Comparison of ENCODE assay signal across 8 cellular contexts in the genomic region with DNA sequence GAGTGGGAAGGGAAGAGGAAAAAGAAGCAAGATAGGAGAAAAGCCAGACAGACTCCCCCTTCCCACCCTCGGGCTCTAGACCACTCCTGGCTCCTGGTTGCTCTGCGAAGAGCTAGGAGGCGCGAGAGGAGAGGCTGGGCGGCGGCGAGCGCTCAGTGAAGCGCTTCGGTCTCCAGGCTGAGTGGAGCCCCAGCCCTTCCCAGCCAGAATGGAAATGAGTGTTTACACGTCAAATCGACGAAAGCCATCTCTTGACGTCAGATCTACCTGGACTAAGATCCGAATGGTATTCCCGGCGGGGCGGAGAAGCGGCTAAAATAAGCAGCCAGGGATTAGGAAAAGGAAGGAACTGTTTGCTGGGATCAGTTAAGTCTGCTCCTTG.
DNase-seq lines count a peak whose midpoint lies in the region; ATAC-seq lines count a peak whose summit lies in the region.

PCSK1 (minus strand) TSS at position 183 of the 382 bp plus-strand sequence. CDS start 206 bp downstream, outside the sequence.

- H3K4me1 ChIP-seq in neuron (ENCODE audit: insufficient read depth, low read length), result peaks cover 14% of the 10 kb centered on the region

- H3K27me3 ChIP-seq in neuron (ENCODE audit: insufficient read depth, low read length), result peaks cover 38% of the 10 kb centered on the region

- H3K4me3 ChIP-seq in neuron (ENCODE audit: low read length), result peak within 1 kb of the TSS; percentile 33

- DNase-seq in ELF-1 (ENCODE audit: low read depth, low spot score) (peak; percentile 73), NCI-H1436 (lab: John Stamatoyannopoulos, UW) (peak; percentile 62), astrocyte of the hippocampus (ENCODE audit: low read depth, low spot score) (peak; percentile 11), foreskin melanocyte (no peak)
- no peak for DNase-seq in effector CD8-positive, alpha-beta T cell (lab: John Stamatoyannopoulos, UW)
- no peak for DNase-seq in stimulated activated naive CD4-positive, alpha-beta T cell treated with Interleukin-2 at 50 U/mL for 16 hours (lab: John Stamatoyannopoulos, UW)

- H3K9me3 ChIP-seq in neuron (ENCODE audit: low read length), result no peaks in the 10 kb centered on the region

- no peaks in the 10 kb centered on the region for H3K36me3 ChIP-seq in neuron (ENCODE audit: insufficient read depth, low read length)

- peak within 1 kb of the TSS; percentile 23 for H2AFZ ChIP-seq in neuron (ENCODE audit: low read depth, low read length)

- no peak for ATAC-seq in HG03469 (IDR thresholded peaks at IDR 0.05; ENCODE audit: unreplicated experiment)

Comparison
In these comparisons a context has a peak if more than half of its experiments do, and no peak if none do; other contexts are left out.
1. DNase-seq: peak in ELF-1 (single experiment), NCI-H1436 (single experiment) and astrocyte of the hippocampus (single experiment); none in effector CD8-positive, alpha-beta T cell (single experiment), stimulated activated naive CD4-positive, alpha-beta T cell treated with Interleukin-2 at 50 U/mL for 16 hours (single experiment) and foreskin melanocyte (single experiment).